ENCODE assay signal across 9 cellular contexts in the genomic region with DNA sequence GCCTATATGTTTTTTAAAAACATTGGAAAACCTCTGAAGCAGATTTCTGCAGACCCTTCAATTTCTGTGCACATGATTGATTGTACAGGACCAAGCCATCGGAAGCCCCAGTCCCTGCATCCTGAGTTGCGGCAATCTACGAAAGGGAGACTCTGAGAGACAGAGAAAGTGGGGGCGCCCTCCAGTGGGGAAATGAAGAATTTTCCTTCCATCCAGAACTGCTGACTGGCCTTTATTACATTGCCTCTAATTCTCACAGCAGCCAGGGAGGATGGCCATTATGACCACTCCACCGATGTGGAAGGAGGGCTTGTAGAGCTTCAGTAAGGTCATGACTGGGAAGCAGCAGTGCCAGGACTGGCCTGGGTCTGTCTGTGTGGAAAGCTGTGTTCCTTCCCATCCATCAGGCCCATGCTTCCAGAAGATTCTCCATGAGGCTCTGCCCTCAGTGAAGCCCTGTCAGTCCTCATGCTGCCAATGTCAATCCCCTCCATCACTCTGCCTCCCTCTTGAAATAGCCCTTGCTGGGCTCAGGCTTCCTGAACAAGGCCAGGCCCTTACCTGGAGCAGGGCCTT. TPM values are rescaled to one million over a fixed set of nuclear protein-coding genes. Genes with fewer than 3 reads are reported as not detected.
A peak's percentile ranks its signal among the peaks of the same experiment; 100 is the strongest.
DNase-seq lines count a peak whose midpoint lies in the region; ATAC-seq and TF ChIP-seq lines count a peak whose summit lies in the region.
"Had no signal": no experiment of that assay in that cellular context is flagged by ENCODE, and none has a peak within 500 bp of the region (broad histone marks: within the 10 kb centered on the region; RNA-seq: fewer than 3 reads in every experiment).

No MANE protein-coding gene starts in this region.

- no peaks in the 10 kb centered on the region for H3K36me3 ChIP-seq in HCT116 (ENCODE audit: control insufficient read depth in 1 of 2, insufficient read depth in 2 of 2, low read length in 2 of 2)

- H3K27ac ChIP-seq in HCT116 (ENCODE audit: low read depth, low read length), result no peak overlapping the region

- no TSS peak for BruUV-seq in HCT116 (replicated peaks; lab: Mats Ljungman, UMichigan)

- RAD21 ChIA-PET in HCT116 (lab: Charles Lee; ENCODE audit: low non-redundant PET in 1 of 2, low total read pairs in 2 of 2, uncharacterized antibody in 2 of 2, unreplicated experiment in 2 of 2), result no interaction called here

- peak overlapping the region; percentile 40 for H2AFZ ChIP-seq in HCT116 (ENCODE audit: low read depth, low read length, poor library complexity, severe bottlenecking)

- no peak overlapping the region for H3K9ac ChIP-seq in HCT116 (ENCODE audit: low read length)

- intact Hi-C loops in HCT116 (cut with micrococcal nuclease), result loop anchor here (2.0 kb wide), 1 partner anchor 192 kb away; a partner anchor contains a TSS

- ATAC-seq in HCT116 (peak; percentile 96), HG03520 (IDR thresholded peaks at IDR 0.05; ENCODE audit: unreplicated experiment) (no peak)

- H3K4me3 ChIP-seq in HCT116 (replicated peaks in 1 of 2; ENCODE audit: low read depth in 1 of 2, low read length in 2 of 2), result no peak overlapping the region

- DNase-seq in COLO829 (ENCODE audit: low spot score), result peak; percentile 82
- DNase-seq in HCT116 (ENCODE audit: low read depth, low spot score), result peak; percentile 53
- DNase-seq in NCI-H446 (lab: John Stamatoyannopoulos, UW), result peak; percentile 56 to 59
- DNase-seq in activated CD4-positive, alpha-beta T cell treated with anti-CD3 and anti-CD28 coated beads, Interleukin-2, amount 50 U/mL, for 1 hour, result peak; percentile 67
- DNase-seq in dermis blood vessel endothelial cell, result peak; percentile 75
- peak; percentile 81 for DNase-seq in medulla oblongata (ENCODE audit: extremely low spot score)
- DNase-seq in stimulated activated CD8-positive, alpha-beta memory T cell treated with anti-CD3 and anti-CD28 coated beads, Interleukin-4, amount 100 ng/mL, for 24 hours (ENCODE audit: low read depth), result peak; percentile 42

- no peaks in the 10 kb centered on the region for H4K20me1 ChIP-seq in HCT116 (ENCODE audit: insufficient read depth)

- H3K4me1 ChIP-seq in HCT116 (ENCODE audit: control insufficient read depth in 1 of 2, insufficient read depth in 2 of 2, low read length in 2 of 2), result no peaks in the 10 kb centered on the region

- POLR2A ChIA-PET in HCT116 (lab: Charles Lee), result no interaction called here

- no peaks in the 10 kb centered on the region for H3K79me2 ChIP-seq in HCT116 (ENCODE audit: insufficient read depth, low read length)

- peaks cover 3% of the 10 kb centered on the region; the same call in 1 of the 2 replicates for H3K27me3 ChIP-seq in HCT116 (ENCODE audit: insufficient read depth, low read length)

- TF ChIP-seq POLR2A in HCT116 (IDR thresholded peaks at IDR 0.05; ENCODE audit: borderline replicate concordance, extremely low read depth, insufficient read depth, insufficient read length), result no peak

- CTCF ChIA-PET in HCT116 (lab: Charles Lee), result no interaction called here

- H3K9me3 ChIP-seq in HCT116 (ENCODE audit: control insufficient read depth in 1 of 2, insufficient read depth in 1 of 2, low read depth in 1 of 2, low read length in 2 of 2), result no peaks in the 10 kb centered on the region

- no peaks in the 10 kb centered on the region for H3K9me2 ChIP-seq in HCT116 (ENCODE audit: insufficient read depth)

- TF ChIP-seq RAD21 in HCT116 (IDR thresholded peaks at IDR 0.05; ENCODE audit: low read depth), result peak; percentile 84

- peak overlapping the region; percentile 43 for H3K4me2 ChIP-seq in HCT116 (ENCODE audit: low read length)

- peak; percentile 74 to 94 (median 87) for TF ChIP-seq CTCF in HCT116 (IDR thresholded peaks at IDR 0.05 in 2 of 3, conservative IDR thresholded peaks at IDR 0.05 in 1 of 3; ENCODE audit: borderline replicate concordance in 1 of 3, insufficient read depth in 1 of 3, low read depth in 2 of 3, low read length in 2 of 3)

TF ChIP-seq in HCT116, 20 proteins besides CTCF, POLR2A, EP300 and RAD21:
- TF ChIP-seq, protein P1, sequence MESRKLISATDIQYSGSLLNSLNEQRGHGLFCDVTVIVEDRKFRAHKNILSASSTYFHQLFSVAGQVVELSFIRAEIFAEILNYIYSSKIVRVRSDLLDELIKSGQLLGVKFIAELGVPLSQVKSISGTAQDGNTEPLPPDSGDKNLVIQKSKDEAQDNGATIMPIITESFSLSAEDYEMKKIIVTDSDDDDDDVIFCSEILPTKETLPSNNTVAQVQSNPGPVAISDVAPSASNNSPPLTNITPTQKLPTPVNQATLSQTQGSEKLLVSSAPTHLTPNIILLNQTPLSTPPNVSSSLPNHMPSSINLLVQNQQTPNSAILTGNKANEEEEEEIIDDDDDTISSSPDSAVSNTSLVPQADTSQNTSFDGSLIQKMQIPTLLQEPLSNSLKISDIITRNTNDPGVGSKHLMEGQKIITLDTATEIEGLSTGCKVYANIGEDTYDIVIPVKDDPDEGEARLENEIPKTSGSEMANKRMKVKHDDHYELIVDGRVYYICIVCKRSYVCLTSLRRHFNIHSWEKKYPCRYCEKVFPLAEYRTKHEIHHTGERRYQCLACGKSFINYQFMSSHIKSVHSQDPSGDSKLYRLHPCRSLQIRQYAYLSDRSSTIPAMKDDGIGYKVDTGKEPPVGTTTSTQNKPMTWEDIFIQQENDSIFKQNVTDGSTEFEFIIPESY (IDR thresholded peaks at IDR 0.05; ENCODE audit: extremely low read depth, insufficient replicate concordance, low read length), result no peak
- TF ChIP-seq CEBPB (IDR thresholded peaks at IDR 0.05; ENCODE audit: low read depth) (no peak), YY1 (IDR thresholded peaks at IDR 0.05; ENCODE audit: extremely low read depth, insufficient replicate concordance, low read depth, low read length) (no peak), FOSL1 (IDR thresholded peaks at IDR 0.05; ENCODE audit: low read depth) (no peak), SP1 (IDR thresholded peaks at IDR 0.05; ENCODE audit: low read depth) (no peak), JUND (IDR thresholded peaks at IDR 0.05) (no peak), SIN3A (IDR thresholded peaks at IDR 0.05; ENCODE audit: low read depth) (no peak), ZFX (IDR thresholded peaks at IDR 0.05) (no peak), SRF (IDR thresholded peaks at IDR 0.05; ENCODE audit: low read depth) (no peak), EGR1 (IDR thresholded peaks at IDR 0.05; ENCODE audit: low read depth) (no peak), POLR2AphosphoS5 (IDR thresholded peaks at IDR 0.05; ENCODE audit: low read depth, low read length) (no peak), TCF7L2 (IDR thresholded peaks at IDR 0.05; ENCODE audit: borderline replicate concordance, extremely low read depth, insufficient read depth, insufficient read length) (no peak), ELF1 (IDR thresholded peaks at IDR 0.05; ENCODE audit: borderline replicate concordance, low read depth) (no peak), EZH2phosphoT487 (IDR thresholded peaks at IDR 0.05; ENCODE audit: borderline replicate concordance) (no peak)
- TF ChIP-seq, protein P2, sequence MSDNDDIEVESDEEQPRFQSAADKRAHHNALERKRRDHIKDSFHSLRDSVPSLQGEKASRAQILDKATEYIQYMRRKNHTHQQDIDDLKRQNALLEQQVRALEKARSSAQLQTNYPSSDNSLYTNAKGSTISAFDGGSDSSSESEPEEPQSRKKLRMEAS (IDR thresholded peaks at IDR 0.05), result no peak
- TF ChIP-seq, protein P3, sequence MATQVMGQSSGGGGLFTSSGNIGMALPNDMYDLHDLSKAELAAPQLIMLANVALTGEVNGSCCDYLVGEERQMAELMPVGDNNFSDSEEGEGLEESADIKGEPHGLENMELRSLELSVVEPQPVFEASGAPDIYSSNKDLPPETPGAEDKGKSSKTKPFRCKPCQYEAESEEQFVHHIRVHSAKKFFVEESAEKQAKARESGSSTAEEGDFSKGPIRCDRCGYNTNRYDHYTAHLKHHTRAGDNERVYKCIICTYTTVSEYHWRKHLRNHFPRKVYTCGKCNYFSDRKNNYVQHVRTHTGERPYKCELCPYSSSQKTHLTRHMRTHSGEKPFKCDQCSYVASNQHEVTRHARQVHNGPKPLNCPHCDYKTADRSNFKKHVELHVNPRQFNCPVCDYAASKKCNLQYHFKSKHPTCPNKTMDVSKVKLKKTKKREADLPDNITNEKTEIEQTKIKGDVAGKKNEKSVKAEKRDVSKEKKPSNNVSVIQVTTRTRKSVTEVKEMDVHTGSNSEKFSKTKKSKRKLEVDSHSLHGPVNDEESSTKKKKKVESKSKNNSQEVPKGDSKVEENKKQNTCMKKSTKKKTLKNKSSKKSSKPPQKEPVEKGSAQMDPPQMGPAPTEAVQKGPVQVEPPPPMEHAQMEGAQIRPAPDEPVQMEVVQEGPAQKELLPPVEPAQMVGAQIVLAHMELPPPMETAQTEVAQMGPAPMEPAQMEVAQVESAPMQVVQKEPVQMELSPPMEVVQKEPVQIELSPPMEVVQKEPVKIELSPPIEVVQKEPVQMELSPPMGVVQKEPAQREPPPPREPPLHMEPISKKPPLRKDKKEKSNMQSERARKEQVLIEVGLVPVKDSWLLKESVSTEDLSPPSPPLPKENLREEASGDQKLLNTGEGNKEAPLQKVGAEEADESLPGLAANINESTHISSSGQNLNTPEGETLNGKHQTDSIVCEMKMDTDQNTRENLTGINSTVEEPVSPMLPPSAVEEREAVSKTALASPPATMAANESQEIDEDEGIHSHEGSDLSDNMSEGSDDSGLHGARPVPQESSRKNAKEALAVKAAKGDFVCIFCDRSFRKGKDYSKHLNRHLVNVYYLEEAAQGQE (IDR thresholded peaks at IDR 0.05; ENCODE audit: low read depth), result no peak
- TF ChIP-seq, protein P4, sequence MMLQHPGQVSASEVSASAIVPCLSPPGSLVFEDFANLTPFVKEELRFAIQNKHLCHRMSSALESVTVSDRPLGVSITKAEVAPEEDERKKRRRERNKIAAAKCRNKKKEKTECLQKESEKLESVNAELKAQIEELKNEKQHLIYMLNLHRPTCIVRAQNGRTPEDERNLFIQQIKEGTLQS (IDR thresholded peaks at IDR 0.05), result no peak
TF ChIP-seq in HCT116: peak in this region for 0.

RNA-seq across cellular contexts. Expression of a gene that starts 20.0 kb away (rescaled TPM):
- total RNA-seq in HCT116 (2021; ENCODE audit: unreplicated experiment), result not detected
- not detected in 2 replicates for polyA plus RNA-seq in HCT116 (2012)
- total RNA-seq in dermis blood vessel endothelial cell, result not detected in 2 replicates
- total RNA-seq: T-helper 2 cell treated with Interferon-gamma antibody and Interleukin-4, amounts not matched to agents 100 ng/mL and 5 ng/mL, for 36 hours had no signal

RNA-seq across cellular contexts. Expression of a gene that starts 35.2 kb away (rescaled TPM):
- total RNA-seq in HCT116 (2021; ENCODE audit: unreplicated experiment), result 80.1 TPM
- polyA plus RNA-seq in HCT116 (2012), result 106 and 109 TPM in 2 replicates
- 54.1 and 67.7 TPM in 2 replicates for total RNA-seq in dermis blood vessel endothelial cell

RNA-seq across cellular contexts. Expression of a gene that starts 43.3 kb away (rescaled TPM):
- total RNA-seq in HCT116 (2021; ENCODE audit: unreplicated experiment) (not detected), dermis blood vessel endothelial cell (0.17 TPM in 1 of 2 replicates, not detected in the other)
- 0.49 and 0.52 TPM in 2 replicates for polyA plus RNA-seq in HCT116 (2012)
- total RNA-seq: T-helper 2 cell treated with Interferon-gamma antibody and Interleukin-4, amounts not matched to agents 100 ng/mL and 5 ng/mL, for 36 hours had no signal
